Comparison of ENCODE assay signal across 3 cellular contexts in the genomic region with DNA sequence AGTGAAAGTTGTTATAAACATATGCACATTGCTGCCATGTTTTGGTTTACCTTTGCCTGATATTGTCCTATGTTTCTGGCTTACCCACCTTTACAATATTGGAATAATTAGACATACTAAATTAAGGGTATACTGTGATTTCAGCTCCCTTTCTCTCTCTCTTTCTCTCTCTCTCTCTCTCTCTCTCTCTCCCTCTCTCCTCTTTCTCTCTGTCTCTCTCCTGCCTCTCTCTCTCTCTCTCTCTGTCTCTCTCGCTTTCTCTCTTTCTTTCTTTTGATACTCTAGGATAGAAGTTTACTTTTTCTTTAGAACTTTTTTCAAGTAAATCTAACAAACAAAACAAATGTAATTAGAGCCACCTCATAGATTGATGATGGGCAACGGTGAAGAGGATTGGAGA.
"Had no signal": no experiment of that assay in that cellular context is flagged by ENCODE, and none has a peak within 500 bp of the region (broad histone marks: within the 10 kb centered on the region; RNA-seq: fewer than 3 reads in every experiment).

No MANE protein-coding gene starts in this region.

- ATAC-seq: GM12878 had no signal

- H3K4me3 ChIP-seq: GM12878 had no signal

- DNase-seq: GDM1, GF-D8 had no signal
